16 cellular contexts compared by ENCODE assay signal in the genomic region with DNA sequence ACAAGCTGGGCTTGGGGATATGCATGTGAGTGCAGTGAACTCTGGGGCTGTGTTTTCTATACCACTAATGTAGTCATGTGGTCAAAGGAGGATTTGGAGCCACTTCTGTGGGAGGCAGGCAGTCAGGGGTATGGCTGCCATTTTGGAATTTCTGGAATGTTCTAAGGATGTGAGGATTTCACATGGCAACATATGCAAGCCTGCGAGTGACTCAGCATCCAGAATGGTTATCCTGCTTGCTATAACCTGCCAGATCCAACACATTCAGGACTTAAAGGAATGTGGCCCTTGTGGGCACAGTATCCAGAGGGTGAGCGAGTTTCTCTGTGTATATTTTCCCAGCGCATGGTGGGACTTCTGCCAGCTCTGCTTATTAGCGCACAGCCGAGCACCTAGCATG.
DNase-seq lines count a peak whose midpoint lies in the region; ATAC-seq and TF ChIP-seq lines count a peak whose summit lies in the region.
"Had no signal": no experiment of that assay in that cellular context is flagged by ENCODE, and none has a peak within 500 bp of the region (broad histone marks: within the 10 kb centered on the region; RNA-seq: fewer than 3 reads in every experiment).

No MANE protein-coding gene starts in this region.

- no peak for TF ChIP-seq EP300 in SK-N-SH (IDR thresholded peaks at IDR 0.05; ENCODE audit: borderline replicate concordance in 1 of 2, low read depth in 1 of 2, low read length in 1 of 2)

- 60% methylated on average over 3 of the region's 5 CpGs for WGBS in SK-N-SH (ENCODE audit: low lambda C conversion rate)
- 90 to 95% (median 92%) methylated on average over 5 of the region's 5 CpGs for WGBS in spleen, 5 donors

- H3K9ac ChIP-seq in SK-N-SH: no peak overlapping the region

- H3K27me3 ChIP-seq in SK-N-SH (ENCODE audit: insufficient read depth): no peaks in the 10 kb centered on the region
- H3K27me3 ChIP-seq in spleen (replicated peaks in 1 of 7): peaks cover 0 to 8% (median 0%) of the 10 kb centered on the region in 7 donors
- H3K27me3 ChIP-seq in dorsolateral prefrontal cortex: peaks cover 0 to 15% (median 0%) of the 10 kb centered on the region in 45 donors
- H3K27me3 ChIP-seq: transverse colon had no signal

- POLR2A ChIA-PET in SK-N-SH (lab: Yijun Ruan, JAX): no interaction called here

- no peaks in the 10 kb centered on the region for H4K20me1 ChIP-seq in SK-N-SH (ENCODE audit: insufficient read depth)

- peak; percentile 41; the same call in 1 of the 3 replicates for ATAC-seq in SK-N-SH treated with all-trans-retinoic acid at 6 μM for 48 hours
- ATAC-seq: HCT116 had no signal

- no peak overlapping the region for H3K27ac ChIP-seq in SK-N-SH (ENCODE audit: low read depth in 2 of 2, low read length in 1 of 2)
- no peak overlapping the region for H3K27ac ChIP-seq in spleen
- no peak overlapping the region for H3K27ac ChIP-seq in dorsolateral prefrontal cortex
- H3K27ac ChIP-seq: transverse colon had no signal

- H3K9me2 ChIP-seq in SK-N-SH: no peaks in the 10 kb centered on the region

- H3K4me1 ChIP-seq in SK-N-SH (ENCODE audit: control insufficient read depth in 1 of 2, insufficient read depth in 2 of 2, low read depth in 1 of 2, low read length in 1 of 2) (no peaks in the 10 kb centered on the region; a peak in 1 of 4 replicates), spleen (peaks cover 0 to 9% (median 2%) of the 10 kb centered on the region in 6 donors)
- H3K4me1 ChIP-seq: transverse colon had no signal

- H3F3A ChIP-seq in SK-N-SH (replicated peaks; ENCODE audit: insufficient read depth): no peaks in the 10 kb centered on the region

- no peak for TF ChIP-seq CTCF in SK-N-SH (IDR thresholded peaks at IDR 0.05)
- TF ChIP-seq CTCF in spleen (IDR thresholded peaks at IDR 0.05 in 8 of 11, conservative IDR thresholded peaks at IDR 0.05 in 3 of 11): no peak
- TF ChIP-seq CTCF in dorsolateral prefrontal cortex (IDR thresholded peaks at IDR 0.05 in 54 of 56, conservative IDR thresholded peaks at IDR 0.05 in 2 of 56; ENCODE audit: low read depth in 1 of 56, partially characterized antibody in 56 of 56): no peak

- intact Hi-C loops in spleen (cut with DNase I; ENCODE audit: low total_unique reads) (no loop called here), dorsolateral prefrontal cortex (cut with DNase I) (no loop called here)

- TF ChIP-seq POLR2A in spleen (IDR thresholded peaks at IDR 0.05): no peak

- H3K79me2 ChIP-seq in SK-N-SH (ENCODE audit: insufficient read depth): no peaks in the 10 kb centered on the region

- CTCF ChIA-PET in SK-N-SH (lab: Yijun Ruan, JAX): interaction anchor here (1.0 to 1.4 kb wide), 2 partner anchors 31 to 305 kb away, joined by 5 read pairs; no protein-coding TSS in a partner anchor

- H3K4me3 ChIP-seq in SK-N-SH (ENCODE audit: low read depth in 2 of 2, low read length in 1 of 2): no peak overlapping the region
- no peak overlapping the region for H3K4me3 ChIP-seq in spleen
- no peak overlapping the region for H3K4me3 ChIP-seq in dorsolateral prefrontal cortex
- H3K4me3 ChIP-seq: transverse colon had no signal

- no peak for TF ChIP-seq RAD21 in SK-N-SH (IDR thresholded peaks at IDR 0.05; ENCODE audit: low read length)

- no peak overlapping the region for H2AFZ ChIP-seq in SK-N-SH (ENCODE audit: low read depth)

- H3K36me3 ChIP-seq in SK-N-SH (replicated peaks in 1 of 2; ENCODE audit: control insufficient read depth in 1 of 2, insufficient read depth in 2 of 2, low read length in 1 of 2) (no peaks in the 10 kb centered on the region), spleen (no peaks in the 10 kb centered on the region)
- H3K36me3 ChIP-seq: transverse colon had no signal

- H3K9me3 ChIP-seq in SK-N-SH (no peaks in the 10 kb centered on the region), spleen (no peaks in the 10 kb centered on the region)
- H3K9me3 ChIP-seq: transverse colon had no signal

- no peak overlapping the region for H3K4me2 ChIP-seq in SK-N-SH

- no peak for DNase-seq in SK-N-SH
- DNase-seq in amniotic epithelial cell (ENCODE audit: low read depth): peak; percentile 93
- peak; percentile 91 for DNase-seq in glomerular visceral epithelial cell (ENCODE audit: extremely low spot score)
- DNase-seq in spleen: peak; percentile 4
- DNase-seq in activated T-cell treated with anti-CD3 and anti-CD28 coated beads, Interleukin-2, amount 50 U/mL, for 48 hours: no peak
- DNase-seq in dorsolateral prefrontal cortex: no peak
- no peak for DNase-seq in T-helper 2 cell
- DNase-seq: 8988T, DMS153, immature natural killer cell, Kasumi-1, OCI-M1, small intestine, transverse colon had no signal

TF ChIP-seq in SK-N-SH treated with all-trans-retinoic acid at 6 μM for 48 hours, 23 proteins besides CTCF, POLR2A, EP300 and RAD21 (continues in another document):
- TF ChIP-seq, protein P1, sequence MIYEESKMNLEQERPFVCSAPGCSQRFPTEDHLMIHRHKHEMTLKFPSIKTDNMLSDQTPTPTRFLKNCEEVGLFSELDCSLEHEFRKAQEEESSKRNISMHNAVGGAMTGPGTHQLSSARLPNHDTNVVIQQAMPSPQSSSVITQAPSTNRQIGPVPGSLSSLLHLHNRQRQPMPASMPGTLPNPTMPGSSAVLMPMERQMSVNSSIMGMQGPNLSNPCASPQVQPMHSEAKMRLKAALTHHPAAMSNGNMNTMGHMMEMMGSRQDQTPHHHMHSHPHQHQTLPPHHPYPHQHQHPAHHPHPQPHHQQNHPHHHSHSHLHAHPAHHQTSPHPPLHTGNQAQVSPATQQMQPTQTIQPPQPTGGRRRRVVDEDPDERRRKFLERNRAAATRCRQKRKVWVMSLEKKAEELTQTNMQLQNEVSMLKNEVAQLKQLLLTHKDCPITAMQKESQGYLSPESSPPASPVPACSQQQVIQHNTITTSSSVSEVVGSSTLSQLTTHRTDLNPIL (CRISPR knock-in tag; IDR thresholded peaks at IDR 0.05; ENCODE audit: low read depth): no peak
- TF ChIP-seq ZNF70 (CRISPR knock-in tag; IDR thresholded peaks at IDR 0.05): no peak
- no peak for TF ChIP-seq BACH2 (CRISPR knock-in tag; IDR thresholded peaks at IDR 0.05; ENCODE audit: borderline replicate concordance)
- TF ChIP-seq, protein P2, sequence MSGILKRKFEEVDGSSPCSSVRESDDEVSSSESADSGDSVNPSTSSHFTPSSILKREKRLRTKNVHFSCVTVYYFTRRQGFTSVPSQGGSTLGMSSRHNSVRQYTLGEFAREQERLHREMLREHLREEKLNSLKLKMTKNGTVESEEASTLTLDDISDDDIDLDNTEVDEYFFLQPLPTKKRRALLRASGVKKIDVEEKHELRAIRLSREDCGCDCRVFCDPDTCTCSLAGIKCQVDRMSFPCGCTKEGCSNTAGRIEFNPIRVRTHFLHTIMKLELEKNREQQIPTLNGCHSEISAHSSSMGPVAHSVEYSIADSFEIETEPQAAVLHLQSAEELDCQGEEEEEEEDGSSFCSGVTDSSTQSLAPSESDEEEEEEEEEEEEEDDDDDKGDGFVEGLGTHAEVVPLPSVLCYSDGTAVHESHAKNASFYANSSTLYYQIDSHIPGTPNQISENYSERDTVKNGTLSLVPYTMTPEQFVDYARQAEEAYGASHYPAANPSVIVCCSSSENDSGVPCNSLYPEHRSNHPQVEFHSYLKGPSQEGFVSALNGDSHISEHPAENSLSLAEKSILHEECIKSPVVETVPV (CRISPR knock-in tag; IDR thresholded peaks at IDR 0.05): no peak
- TF ChIP-seq TOX (CRISPR knock-in tag; IDR thresholded peaks at IDR 0.05; ENCODE audit: borderline replicate concordance): no peak
- TF ChIP-seq ZNF565 (CRISPR knock-in tag; conservative IDR thresholded peaks at IDR 0.05; ENCODE audit: low read depth): no peak
- no peak for TF ChIP-seq ZFP3 (CRISPR knock-in tag; IDR thresholded peaks at IDR 0.05)
- no peak for TF ChIP-seq CSDC2 (CRISPR knock-in tag; IDR thresholded peaks at IDR 0.05)
- TF ChIP-seq RARB (CRISPR knock-in tag; IDR thresholded peaks at IDR 0.05): no peak
- no peak for TF ChIP-seq ESRRG (CRISPR knock-in tag; IDR thresholded peaks at IDR 0.05)
- TF ChIP-seq GLIS3 (CRISPR knock-in tag; IDR thresholded peaks at IDR 0.05): no peak

TF ChIP-seq in SK-N-SH, 30 proteins besides CTCF, POLR2A, EP300 and RAD21:
- TF ChIP-seq ELF1 (IDR thresholded peaks at IDR 0.05) (no peak), GABPA (IDR thresholded peaks at IDR 0.05; ENCODE audit: low read depth) (no peak), RXRA (IDR thresholded peaks at IDR 0.05; ENCODE audit: borderline replicate concordance, low read depth) (no peak), JUND (IDR thresholded peaks at IDR 0.05) (no peak), GATA2 (CRISPR knock-in tag; IDR thresholded peaks at IDR 0.05) (no peak), MEF2A (IDR thresholded peaks at IDR 0.05; ENCODE audit: borderline replicate concordance, low read depth) (no peak)
- TF ChIP-seq, protein P3, sequence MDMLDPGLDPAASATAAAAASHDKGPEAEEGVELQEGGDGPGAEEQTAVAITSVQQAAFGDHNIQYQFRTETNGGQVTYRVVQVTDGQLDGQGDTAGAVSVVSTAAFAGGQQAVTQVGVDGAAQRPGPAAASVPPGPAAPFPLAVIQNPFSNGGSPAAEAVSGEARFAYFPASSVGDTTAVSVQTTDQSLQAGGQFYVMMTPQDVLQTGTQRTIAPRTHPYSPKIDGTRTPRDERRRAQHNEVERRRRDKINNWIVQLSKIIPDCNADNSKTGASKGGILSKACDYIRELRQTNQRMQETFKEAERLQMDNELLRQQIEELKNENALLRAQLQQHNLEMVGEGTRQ (IDR thresholded peaks at IDR 0.05; ENCODE audit: borderline replicate concordance, low read depth, low read length): no peak

Comparison
In these comparisons a context has a peak if more than half of its experiments do, and no peak if none do; other contexts are left out.
1. DNase-seq: peak in amniotic epithelial cell (single experiment), glomerular visceral epithelial cell (single experiment) and spleen (single experiment); none in SK-N-SH (single experiment), activated T-cell treated with anti-CD3 and anti-CD28 coated beads, Interleukin-2, amount 50 U/mL, for 48 hours (0 of 2), dorsolateral prefrontal cortex (0 of 10) and T-helper 2 cell (0 of 5).